23 cellular contexts compared by ENCODE assay signal in the genomic region with DNA sequence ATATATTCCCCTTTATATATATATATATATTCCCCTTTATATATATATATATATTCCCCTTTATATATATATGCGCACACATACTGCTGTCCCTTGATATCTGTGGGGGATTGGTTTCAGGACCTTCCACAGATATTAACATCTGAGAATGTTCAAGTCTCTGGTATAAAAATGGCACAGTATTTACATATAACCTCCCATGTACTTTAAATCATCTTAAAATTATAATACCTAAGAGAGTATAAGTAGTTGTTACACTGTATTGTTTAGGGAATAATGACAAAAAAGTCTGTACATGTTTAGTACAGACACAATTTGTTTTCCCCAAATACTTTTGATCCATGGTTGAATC. TPM values are rescaled to one million over a fixed set of nuclear protein-coding genes. Genes with fewer than 3 reads are reported as not detected.
DNase-seq lines count a peak whose midpoint lies in the region; ATAC-seq and TF ChIP-seq lines count a peak whose summit lies in the region.
"Had no signal": no experiment of that assay in that cellular context is flagged by ENCODE, and none has a peak within 500 bp of the region (broad histone marks: within the 10 kb centered on the region; RNA-seq: fewer than 3 reads in every experiment).

No MANE protein-coding gene starts in this region.

- H3K4me3 ChIP-seq in prostate gland, result no peak overlapping the region
- H3K4me3 ChIP-seq: BLaER1, GM23338, heart right ventricle, right lobe of liver, tibial nerve had no signal

- no peak for TF ChIP-seq CTCF in prostate gland (IDR thresholded peaks at IDR 0.05)

- no peaks in the 10 kb centered on the region for H3K4me1 ChIP-seq in prostate gland (replicated peaks)

- intact Hi-C loops in prostate gland (cut with DNase I), result no loop called here

- no peak overlapping the region for H3K27ac ChIP-seq in prostate gland
- H3K27ac ChIP-seq: BLaER1, right lobe of liver, tibial nerve had no signal

- peak; percentile 46 for ATAC-seq in GM18498 (IDR thresholded peaks at IDR 0.05; ENCODE audit: unreplicated experiment)
- ATAC-seq in GM21360 (IDR thresholded peaks at IDR 0.05; ENCODE audit: unreplicated experiment), result peak; percentile 39
- ATAC-seq in HG02763 (IDR thresholded peaks at IDR 0.05; ENCODE audit: unreplicated experiment), result peak; percentile 19
- ATAC-seq in HG03342 (IDR thresholded peaks at IDR 0.05; ENCODE audit: unreplicated experiment), result peak; percentile 22
- ATAC-seq: GM23338; stimulated activated naive B cell treated with anti-CD40 and anti-IgM and Interleukin-4, amounts not matched to agents 10 μg/mL and 1 μg/mL and 100 μg/mL, for 72 hours had no signal

- 93% methylated on average over 1 of the region's 1 CpG for WGBS in prostate gland

- no peaks in the 10 kb centered on the region for H3K27me3 ChIP-seq in prostate gland (replicated peaks; ENCODE audit: insufficient read depth)
- H3K27me3 ChIP-seq: BLaER1, right lobe of liver had no signal

- H3K36me3 ChIP-seq in prostate gland, result no peaks in the 10 kb centered on the region
- H3K36me3 ChIP-seq: BLaER1, heart right ventricle, right lobe of liver, tibial nerve had no signal

- DNase-seq in NCI-H2227 treated with DMSO at 0.1 percent for 48 hours (lab: John Stamatoyannopoulos, UW) (no peak), DMS79 treated with DMSO at 0.1 percent for 48 hours (lab: John Stamatoyannopoulos, UW) (no peak), prostate gland (ENCODE audit: low spot score) (no peak), NCI-H1105 (lab: John Stamatoyannopoulos, UW) (no peak)
- DNase-seq: 8988T; activated CD4-positive, alpha-beta T cell treated with anti-CD3 and anti-CD28 coated beads, Interleukin-2, amount 50 U/mL, for 4 hours; activated naive CD4-positive, alpha-beta T cell treated with anti-CD3 and anti-CD28 coated beads, Interleukin-2, amount 10 ng/mL, durations not matched to agents 7 days and 5 days; heart right ventricle; NCI-H1092; NCI-H2081 treated with DMSO at 0.1 percent for 48 hours; NCI-H524; occipital lobe; right lobe of liver; SHP77; stimulated activated naive B cell treated with anti-CD40 and anti-IgM and Interleukin-4, amounts not matched to agents 10 μg/mL and 1 μg/mL and 100 μg/mL, for 72 hours had no signal

- no peaks in the 10 kb centered on the region for H3K9me3 ChIP-seq in prostate gland
- H3K9me3 ChIP-seq: BLaER1, heart right ventricle, right lobe of liver, tibial nerve had no signal

- TF ChIP-seq POLR2A in prostate gland (IDR thresholded peaks at IDR 0.05), result no peak

RNA-seq across cellular contexts. Expression of a gene that starts 45.8 kb away (rescaled TPM):
- 1 to 10 TPM in 1 of 2 donors, under 1 TPM in 1; 0.87 to 2.7 TPM for total RNA-seq in prostate gland
- total RNA-seq: G401 had no signal
